In the genomic region with DNA sequence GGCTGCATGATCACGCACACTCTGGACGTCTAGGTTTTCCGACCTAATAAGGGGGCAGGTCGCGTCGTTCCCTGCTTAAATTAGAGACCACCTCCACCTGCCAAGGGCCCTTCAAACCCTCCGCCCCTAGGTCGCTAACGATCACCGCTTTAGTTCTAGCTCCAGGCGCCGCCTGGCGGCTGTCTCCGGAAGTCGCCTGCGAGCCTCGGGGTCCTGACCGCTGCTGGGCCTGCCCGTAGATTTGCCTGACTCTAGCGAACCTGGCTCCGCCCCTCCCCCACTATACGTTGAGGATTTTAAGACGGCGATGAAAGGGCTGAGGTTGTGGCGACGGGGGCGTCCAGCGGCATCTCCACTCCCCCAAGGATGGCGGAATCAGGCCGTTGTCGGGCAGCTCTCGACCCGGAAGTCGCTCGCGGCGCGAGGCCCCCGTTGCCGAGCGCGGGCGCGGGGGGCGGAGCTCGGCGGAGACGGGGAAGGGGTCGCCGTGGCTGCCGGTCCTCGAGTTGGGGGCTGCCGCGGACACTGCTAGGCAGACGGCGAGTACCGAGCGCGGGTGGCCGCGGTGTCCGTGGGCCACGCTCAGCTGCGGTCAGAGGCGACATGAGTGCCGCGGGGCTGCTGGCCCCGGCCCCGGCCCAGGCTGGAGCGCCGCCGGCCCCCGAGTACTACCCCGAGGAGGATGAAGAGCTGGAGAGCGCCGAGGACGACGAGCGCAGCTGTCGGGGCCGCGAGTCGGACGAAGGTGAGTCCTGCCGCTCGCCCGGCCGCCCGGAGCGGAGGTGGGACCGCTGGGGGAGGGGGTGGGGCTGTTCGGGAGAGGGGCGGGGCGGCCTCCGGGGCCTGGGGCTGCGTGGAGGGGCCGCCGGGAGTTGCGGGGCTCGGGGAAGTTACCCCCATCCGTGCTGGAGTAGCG, we compare ENCODE assay signal across 8 cellular contexts.
A peak's percentile ranks its signal among the peaks of the same experiment; 100 is the strongest.
DNase-seq lines count a peak whose midpoint lies in the region; ATAC-seq lines count a peak whose summit lies in the region.

A gene with protein sequence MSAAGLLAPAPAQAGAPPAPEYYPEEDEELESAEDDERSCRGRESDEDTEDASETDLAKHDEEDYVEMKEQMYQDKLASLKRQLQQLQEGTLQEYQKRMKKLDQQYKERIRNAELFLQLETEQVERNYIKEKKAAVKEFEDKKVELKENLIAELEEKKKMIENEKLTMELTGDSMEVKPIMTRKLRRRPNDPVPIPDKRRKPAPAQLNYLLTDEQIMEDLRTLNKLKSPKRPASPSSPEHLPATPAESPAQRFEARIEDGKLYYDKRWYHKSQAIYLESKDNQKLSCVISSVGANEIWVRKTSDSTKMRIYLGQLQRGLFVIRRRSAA (plus strand): TSS at position 467 of the 916 bp plus-strand sequence. CDS start 137 bp downstream, at position 604.

- peak; percentile 90 for DNase-seq in GM03348 (ENCODE audit: low spot score)
- DNase-seq in NCI-H510A (lab: John Stamatoyannopoulos, UW): peak; percentile 79
- DNase-seq in activated CD4-positive, alpha-beta T cell treated with anti-CD3 and anti-CD28 coated beads for 1 hour: peak; percentile 88
- DNase-seq in cerebellar cortex (ENCODE audit: low spot score): peak; percentile 90
- peak; percentile 53 for DNase-seq in iris pigment epithelial cell (ENCODE audit: low read depth)
- DNase-seq in stimulated activated CD4-positive, alpha-beta T cell treated with anti-CD3 and anti-CD28 coated beads, Interleukin-12 subunit alpha, Interleukin-12 subunit beta, amount 100 ng/mL, for 24 hours (ENCODE audit: low read depth in 2 of 2): peak; percentile 84 to 91

- ATAC-seq in HG03066 (IDR thresholded peaks at IDR 0.05; ENCODE audit: low read depth, unreplicated experiment) (peak; percentile 24), HG03457 (IDR thresholded peaks at IDR 0.05; ENCODE audit: unreplicated experiment) (no peak)
